ENCODE assay signal across 8 cellular contexts in the genomic region with DNA sequence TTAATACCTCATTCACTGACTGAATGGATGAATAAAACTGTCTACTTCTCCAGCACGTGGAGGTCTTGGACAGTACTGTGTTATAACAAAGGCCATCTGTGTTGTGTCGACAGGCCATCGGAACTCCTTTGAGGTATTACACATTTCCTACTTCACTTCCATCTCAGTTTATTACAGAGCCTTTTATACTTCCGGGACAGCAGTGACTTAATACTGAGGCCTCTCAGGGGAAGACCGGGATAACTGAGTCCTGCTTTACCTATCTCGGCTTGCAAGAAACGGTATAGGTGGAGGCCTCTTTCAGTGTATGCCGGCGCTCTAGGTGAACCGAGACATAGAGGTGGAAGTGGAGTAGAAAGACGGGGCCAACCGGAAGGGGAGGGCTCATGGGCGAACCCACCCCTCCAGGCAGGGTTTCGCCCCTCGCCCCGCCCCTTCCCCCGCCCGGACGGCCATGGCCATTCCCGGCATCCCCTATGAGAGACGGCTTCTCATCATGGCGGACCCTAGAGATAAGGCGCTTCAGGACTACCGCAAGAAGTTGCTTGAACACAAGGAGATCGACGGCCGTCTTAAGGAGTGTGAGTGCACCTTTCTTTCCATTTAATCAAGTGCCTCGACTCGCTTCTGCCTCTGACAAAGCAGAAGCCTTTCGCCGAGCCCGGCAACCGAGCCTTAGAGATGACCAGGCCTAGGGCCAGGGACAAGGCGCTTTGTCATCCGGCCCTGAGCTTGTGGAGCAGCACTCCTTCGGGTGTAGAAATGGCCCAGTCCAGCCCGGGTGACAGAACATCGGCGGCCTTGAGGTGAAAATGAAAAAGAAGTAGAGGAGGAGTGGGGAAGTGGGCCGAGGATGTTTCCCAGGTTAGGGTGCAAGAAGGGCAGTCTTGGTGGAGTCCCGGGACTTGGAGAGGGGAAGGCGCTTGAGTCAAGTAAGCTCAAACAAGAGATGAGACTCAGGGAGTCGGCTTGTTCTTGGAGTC. TPM values are rescaled to one million over a fixed set of nuclear protein-coding genes. Genes with fewer than 3 reads are reported as not detected.
DNase-seq lines count a peak whose midpoint lies in the region; ATAC-seq and TF ChIP-seq lines count a peak whose summit lies in the region.

A gene (plus strand): TSS at position 477 of the 983 bp plus-strand sequence. CDS start 20 bp downstream, at position 497.

- H3K27ac Mint-ChIP-seq in activated T-helper 2 cell treated with anti-CD3 and anti-CD28 coated beads, Interferon-gamma antibody, Interleukin-2, Interleukin-4, amounts not matched to agents 10 μg/mL and 5 μg/mL and 100 μg/mL, durations not matched to agents 14 hours and 24 hours and 36 hours = peak within 1 kb of the TSS; percentile 93
- peak within 1 kb of the TSS; percentile 94 to 98 (median 98) for H3K27ac Mint-ChIP-seq in nephron
- H3K27ac Mint-ChIP-seq in stimulated activated naive CD8-positive, alpha-beta T cell treated with anti-CD3 and anti-CD28 coated beads, Interleukin-15, Interleukin-2, amounts not matched to agents 100 ng/mL and 50 ng/mL, for 24 hours = peak within 1 kb of the TSS; percentile 99

- no peaks in the 10 kb centered on the region for H3K27me3 ChIP-seq in H7 (ENCODE audit: control insufficient read depth, insufficient read depth, low read length)
- H3K27me3 ChIP-seq in Loucy (ENCODE audit: insufficient read depth, low read length, poor library complexity, severe bottlenecking) = no peaks in the 10 kb centered on the region
- H3K27me3 ChIP-seq in RWPE2 (ENCODE audit: insufficient read depth, poor library complexity, severe bottlenecking) = no peaks in the 10 kb centered on the region

- DNase-seq in ELR (ENCODE audit: low read depth) = peak; percentile 92
- peak; percentile 95 for DNase-seq in H7
- peak; percentile 96 for DNase-seq in RWPE2 (ENCODE audit: low spot score)
- DNase-seq in activated T-helper 2 cell treated with anti-CD3 and anti-CD28 coated beads, Interferon-gamma antibody, Interleukin-2, Interleukin-4, amounts not matched to agents 10 μg/mL and 5 μg/mL and 100 μg/mL, durations not matched to agents 14 hours and 24 hours and 36 hours (ENCODE audit: low spot score) = peak; percentile 84
- DNase-seq in fibroblast of peridontal ligament (ENCODE audit: extremely low read depth) = peak; percentile 81

- peak within 1 kb of the TSS; percentile 89 for H3K4me2 ChIP-seq in Loucy (ENCODE audit: low read depth, low read length, poor library complexity, severe bottlenecking)

- intact Hi-C loops in activated T-helper 2 cell treated with anti-CD3 and anti-CD28 coated beads, Interferon-gamma antibody, Interleukin-2, Interleukin-4, amounts not matched to agents 10 μg/mL and 5 μg/mL and 100 μg/mL, durations not matched to agents 14 hours and 24 hours and 36 hours (cut with micrococcal nuclease) = loop anchor here (1.0 to 2.0 kb wide), 5 partner anchors 13 to 446 kb away; a partner anchor contains a TSS

- H3K9me3 ChIP-seq in Loucy (ENCODE audit: insufficient read depth, low read depth, low read length) (no peaks in the 10 kb centered on the region), RWPE2 (ENCODE audit: severe bottlenecking) (no peaks in the 10 kb centered on the region)

- peaks cover 45% of the 10 kb centered on the region for H4K20me1 ChIP-seq in Loucy (ENCODE audit: insufficient read depth, low read length, poor library complexity, severe bottlenecking)

- H3K4me1 ChIP-seq in Loucy (ENCODE audit: insufficient read depth, low read length, poor library complexity, severe bottlenecking) (peaks cover 45% of the 10 kb centered on the region), RWPE2 (ENCODE audit: insufficient read depth, poor library complexity, severe bottlenecking) (peaks cover 29% of the 10 kb centered on the region)

- H3K27ac ChIP-seq in RWPE2 (ENCODE audit: poor library complexity, severe bottlenecking) = peak within 1 kb of the TSS; percentile 78

- peak within 1 kb of the TSS; percentile 86 for H3K9ac ChIP-seq in Loucy (ENCODE audit: low read depth, low read length, poor library complexity, severe bottlenecking)

- H3K36me3 ChIP-seq in H7 (replicated peaks; ENCODE audit: control insufficient read depth, insufficient read depth, low read length) = peaks cover 13% of the 10 kb centered on the region
- H3K36me3 ChIP-seq in Loucy (ENCODE audit: insufficient read depth, low read length) = peaks cover 20% of the 10 kb centered on the region
- H3K36me3 ChIP-seq in RWPE2 (ENCODE audit: low read depth) = peaks cover 39% of the 10 kb centered on the region

- TF ChIP-seq CTCF in Loucy (conservative IDR thresholded peaks at IDR 0.05; ENCODE audit: low read length) = no peak
- TF ChIP-seq CTCF in RWPE2 (IDR thresholded peaks at IDR 0.05; ENCODE audit: poor library complexity, severe bottlenecking) = no peak
- TF ChIP-seq CTCF in nephron (IDR thresholded peaks at IDR 0.05; ENCODE audit: unreplicated experiment in 3 of 3) = no peak

- H3K9me3 Mint-ChIP-seq in activated T-helper 2 cell treated with anti-CD3 and anti-CD28 coated beads, Interferon-gamma antibody, Interleukin-2, Interleukin-4, amounts not matched to agents 10 μg/mL and 5 μg/mL and 100 μg/mL, durations not matched to agents 14 hours and 24 hours and 36 hours = no peaks in the 10 kb centered on the region
- no peaks in the 10 kb centered on the region for H3K9me3 Mint-ChIP-seq in nephron
- no peaks in the 10 kb centered on the region for H3K9me3 Mint-ChIP-seq in stimulated activated naive CD8-positive, alpha-beta T cell treated with anti-CD3 and anti-CD28 coated beads, Interleukin-15, Interleukin-2, amounts not matched to agents 100 ng/mL and 50 ng/mL, for 24 hours

- H3K4me3 ChIP-seq in H7 (ENCODE audit: insufficient read depth, low read depth, low read length) (peak within 1 kb of the TSS; percentile 75), Loucy (ENCODE audit: low read length, poor library complexity, severe bottlenecking) (peak within 1 kb of the TSS; percentile 89), RWPE2 (ENCODE audit: severe bottlenecking) (peak within 1 kb of the TSS; percentile 74)

- H3K36me3 Mint-ChIP-seq in activated T-helper 2 cell treated with anti-CD3 and anti-CD28 coated beads, Interferon-gamma antibody, Interleukin-2, Interleukin-4, amounts not matched to agents 10 μg/mL and 5 μg/mL and 100 μg/mL, durations not matched to agents 14 hours and 24 hours and 36 hours (ENCODE audit: low read depth) = peaks cover 50% of the 10 kb centered on the region
- peaks cover 42% of the 10 kb centered on the region for H3K36me3 Mint-ChIP-seq in nephron (ENCODE audit: low read depth)
- H3K36me3 Mint-ChIP-seq in stimulated activated naive CD8-positive, alpha-beta T cell treated with anti-CD3 and anti-CD28 coated beads, Interleukin-15, Interleukin-2, amounts not matched to agents 100 ng/mL and 50 ng/mL, for 24 hours (ENCODE audit: low read depth) = peaks cover 50% of the 10 kb centered on the region

- ATAC-seq in RWPE2 (ENCODE audit: low read depth) = peak; percentile 94

- H3K9me2 ChIP-seq in Loucy (replicated peaks; ENCODE audit: low read depth, low read length) = no peaks in the 10 kb centered on the region

- H3F3A ChIP-seq in Loucy (ENCODE audit: low read depth) = no peaks in the 10 kb centered on the region

- peaks cover 39% of the 10 kb centered on the region for H3K4me1 Mint-ChIP-seq in activated T-helper 2 cell treated with anti-CD3 and anti-CD28 coated beads, Interferon-gamma antibody, Interleukin-2, Interleukin-4, amounts not matched to agents 10 μg/mL and 5 μg/mL and 100 μg/mL, durations not matched to agents 14 hours and 24 hours and 36 hours (ENCODE audit: low read depth)
- peaks cover 21% of the 10 kb centered on the region for H3K4me1 Mint-ChIP-seq in nephron
- H3K4me1 Mint-ChIP-seq in stimulated activated naive CD8-positive, alpha-beta T cell treated with anti-CD3 and anti-CD28 coated beads, Interleukin-15, Interleukin-2, amounts not matched to agents 100 ng/mL and 50 ng/mL, for 24 hours (ENCODE audit: low read depth) = peaks cover 62% of the 10 kb centered on the region

- H2AFZ ChIP-seq in Loucy (ENCODE audit: low read length) = peak within 1 kb of the TSS; percentile 85

- H3K4me3 Mint-ChIP-seq in activated T-helper 2 cell treated with anti-CD3 and anti-CD28 coated beads, Interferon-gamma antibody, Interleukin-2, Interleukin-4, amounts not matched to agents 10 μg/mL and 5 μg/mL and 100 μg/mL, durations not matched to agents 14 hours and 24 hours and 36 hours (ENCODE audit: low read depth) = peak within 1 kb of the TSS; percentile 99
- peak within 1 kb of the TSS; percentile 99 to 100 (median 100) for H3K4me3 Mint-ChIP-seq in nephron
- H3K4me3 Mint-ChIP-seq in stimulated activated naive CD8-positive, alpha-beta T cell treated with anti-CD3 and anti-CD28 coated beads, Interleukin-15, Interleukin-2, amounts not matched to agents 100 ng/mL and 50 ng/mL, for 24 hours = peak within 1 kb of the TSS; percentile 100

- H3K79me2 ChIP-seq in Loucy (ENCODE audit: insufficient read depth, low read length) = peaks cover 50% of the 10 kb centered on the region

- H3K27me3 Mint-ChIP-seq in activated T-helper 2 cell treated with anti-CD3 and anti-CD28 coated beads, Interferon-gamma antibody, Interleukin-2, Interleukin-4, amounts not matched to agents 10 μg/mL and 5 μg/mL and 100 μg/mL, durations not matched to agents 14 hours and 24 hours and 36 hours (ENCODE audit: low read depth) = no peaks in the 10 kb centered on the region
- no peaks in the 10 kb centered on the region for H3K27me3 Mint-ChIP-seq in nephron (ENCODE audit: low read depth)
- H3K27me3 Mint-ChIP-seq in stimulated activated naive CD8-positive, alpha-beta T cell treated with anti-CD3 and anti-CD28 coated beads, Interleukin-15, Interleukin-2, amounts not matched to agents 100 ng/mL and 50 ng/mL, for 24 hours = no peaks in the 10 kb centered on the region

RNA-seq across cellular contexts. Expression of the gene that starts here (rescaled TPM):
- total RNA-seq in H7 (2014; rRNA removed; shearing (Covaris generic)) = 113 and 143 TPM in 2 replicates
- total RNA-seq in activated T-helper 2 cell treated with anti-CD3 and anti-CD28 coated beads, Interferon-gamma antibody, Interleukin-2, Interleukin-4, amounts not matched to agents 10 μg/mL and 5 μg/mL and 100 μg/mL, durations not matched to agents 14 hours and 24 hours and 36 hours = 144 and 155 TPM in 2 replicates

Comparison
In these comparisons a context has a peak if more than half of its experiments do, and no peak if none do; other contexts are left out.
1. Peak in every context shown above with its lines: DNase-seq, ATAC-seq, H3K4me3 ChIP-seq and H3K27ac ChIP-seq.